ENCODE assay signal across 15 cellular contexts in the genomic region with DNA sequence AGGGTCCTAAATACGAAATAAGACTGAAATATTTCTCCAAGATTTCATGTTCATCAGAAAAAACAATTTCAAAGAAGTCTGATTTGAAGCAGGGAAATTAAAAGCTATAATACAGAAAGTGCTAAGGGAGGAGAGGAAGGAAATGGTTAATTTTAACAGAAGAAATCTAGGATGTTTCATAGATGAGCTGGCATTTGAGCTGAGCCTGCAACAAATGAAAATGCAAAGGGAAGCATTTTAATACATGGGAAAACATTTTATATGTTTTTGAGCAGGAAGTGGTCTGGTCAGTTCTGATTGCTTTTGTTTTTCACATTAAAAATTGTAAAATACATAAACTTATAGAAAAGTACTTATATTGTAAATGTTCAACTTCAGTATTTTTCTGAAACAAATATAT. TPM values are rescaled to one million over a fixed set of nuclear protein-coding genes. Genes with fewer than 3 reads are reported as not detected.
DNase-seq lines count a peak whose midpoint lies in the region; ATAC-seq and TF ChIP-seq lines count a peak whose summit lies in the region.
"Had no signal": no experiment of that assay in that cellular context is flagged by ENCODE, and none has a peak within 500 bp of the region (broad histone marks: within the 10 kb centered on the region; RNA-seq: fewer than 3 reads in every experiment).

No MANE protein-coding gene starts in this region.

- CTCF ChIA-PET in SK-N-SH (lab: Yijun Ruan, JAX): interaction anchor here (0.6 kb wide), 1 partner anchor 173 kb away, joined by 4 read pairs; no protein-coding TSS in a partner anchor

- H3K4me3 ChIP-seq in SK-N-SH (ENCODE audit: low read depth in 2 of 2, low read length in 1 of 2): no peak overlapping the region; a peak in 1 of 4 replicates
- no peak overlapping the region for H3K4me3 ChIP-seq in fibroblast of mammary gland (ENCODE audit: control insufficient read depth, low read depth, low read length)
- H3K4me3 ChIP-seq in skeletal muscle satellite cell (ENCODE audit: low read length): no peak overlapping the region
- H3K4me3 ChIP-seq: adrenal gland, right lobe of liver had no signal

- peak in 1 of 2 experiments; percentile 52; a peak in 1 of 4 replicates for TF ChIP-seq EP300 in SK-N-SH (IDR thresholded peaks at IDR 0.05; ENCODE audit: borderline replicate concordance in 1 of 2, low read depth in 1 of 2, low read length in 1 of 2)

- peak overlapping the region; percentile 70 to 95; a peak in 3 of 4 replicates for H3K27ac ChIP-seq in SK-N-SH (ENCODE audit: low read depth in 2 of 2, low read length in 1 of 2)

- TF ChIP-seq CTCF in SK-N-SH (IDR thresholded peaks at IDR 0.05) (no peak), fibroblast of mammary gland (conservative IDR thresholded peaks at IDR 0.05; ENCODE audit: control insufficient read depth, insufficient read depth, low read depth, low read length) (no peak)

- H3K4me1 Mint-ChIP-seq in stimulated activated naive B cell treated with anti-CD40 and anti-IgM and Interleukin-4, amounts not matched to agents 10 μg/mL and 1 μg/mL and 100 μg/mL, for 72 hours: no peaks in the 10 kb centered on the region

- peak overlapping the region; percentile 76 for H2AFZ ChIP-seq in SK-N-SH (ENCODE audit: low read depth)

- 33% methylated on average over 1 of the region's 1 CpG for WGBS in SK-N-SH (ENCODE audit: low lambda C conversion rate)

- H3K27me3 ChIP-seq in SK-N-SH (ENCODE audit: insufficient read depth) (no peaks in the 10 kb centered on the region), skeletal muscle satellite cell (ENCODE audit: control insufficient read depth, insufficient read depth, low read length) (no peaks in the 10 kb centered on the region)
- H3K27me3 ChIP-seq: adrenal gland, right lobe of liver had no signal

- H3K9ac ChIP-seq in SK-N-SH (peak overlapping the region; percentile 26; the same call in 1 of the 2 replicates), skeletal muscle satellite cell (ENCODE audit: low read depth, low read length) (peak overlapping the region; percentile 35)

- DNase-seq in H4 (ENCODE audit: low spot score) (peak; percentile 62), SK-N-SH (no peak), fibroblast of mammary gland (ENCODE audit: low read depth) (peak; percentile 52), NCI-H510A treated with DMSO at 0.1 percent for 48 hours (lab: John Stamatoyannopoulos, UW) (no peak), NCI-H1436 (lab: John Stamatoyannopoulos, UW) (no peak)
- DNase-seq in stimulated activated naive B cell treated with anti-CD40 and anti-IgM and Interleukin-4, amounts not matched to agents 10 μg/mL and 1 μg/mL and 100 μg/mL, for 72 hours: no peak
- DNase-seq: activated T-cell treated with anti-CD3 and anti-CD28 coated beads, Interleukin-2, amount 50 U/mL, for 48 hours; adrenal gland; CD8-positive, alpha-beta T cell; head of caudate nucleus; NCI-H1092; right lobe of liver; T-helper 2 cell had no signal

- H3K4me3 Mint-ChIP-seq in stimulated activated naive B cell treated with anti-CD40 and anti-IgM and Interleukin-4, amounts not matched to agents 10 μg/mL and 1 μg/mL and 100 μg/mL, for 72 hours: no peak overlapping the region
- H3K4me3 Mint-ChIP-seq: CD8-positive, alpha-beta T cell had no signal

- peaks cover 40% of the 10 kb centered on the region for H3F3A ChIP-seq in SK-N-SH (replicated peaks; ENCODE audit: insufficient read depth)

- H3K36me3 ChIP-seq in SK-N-SH (replicated peaks in 1 of 2; ENCODE audit: control insufficient read depth in 1 of 2, insufficient read depth in 2 of 2, low read length in 1 of 2) (no peaks in the 10 kb centered on the region), skeletal muscle satellite cell (ENCODE audit: insufficient read depth, low read length) (no peaks in the 10 kb centered on the region)
- H3K36me3 ChIP-seq: adrenal gland, right lobe of liver had no signal

- peaks cover 5 to 10% of the 10 kb centered on the region in 2 donors for H3K9me3 Mint-ChIP-seq in stimulated activated naive B cell treated with anti-CD40 and anti-IgM and Interleukin-4, amounts not matched to agents 10 μg/mL and 1 μg/mL and 100 μg/mL, for 72 hours
- H3K9me3 Mint-ChIP-seq: CD8-positive, alpha-beta T cell had no signal

- no peaks in the 10 kb centered on the region for H3K27me3 Mint-ChIP-seq in stimulated activated naive B cell treated with anti-CD40 and anti-IgM and Interleukin-4, amounts not matched to agents 10 μg/mL and 1 μg/mL and 100 μg/mL, for 72 hours

- no peaks in the 10 kb centered on the region for H3K9me3 ChIP-seq in SK-N-SH
- no peaks in the 10 kb centered on the region for H3K9me3 ChIP-seq in skeletal muscle satellite cell (replicated peaks; ENCODE audit: low read length)
- H3K9me3 ChIP-seq: adrenal gland, right lobe of liver had no signal

- POLR2A ChIA-PET in SK-N-SH (lab: Yijun Ruan, JAX): no interaction called here

- H4K20me1 ChIP-seq in SK-N-SH (ENCODE audit: insufficient read depth): no peaks in the 10 kb centered on the region

- H3K79me2 ChIP-seq in SK-N-SH (ENCODE audit: insufficient read depth): no peaks in the 10 kb centered on the region

- H3K9me2 ChIP-seq in SK-N-SH: no peaks in the 10 kb centered on the region

- H3K27ac Mint-ChIP-seq in stimulated activated naive B cell treated with anti-CD40 and anti-IgM and Interleukin-4, amounts not matched to agents 10 μg/mL and 1 μg/mL and 100 μg/mL, for 72 hours: no peak overlapping the region
- H3K27ac Mint-ChIP-seq: CD8-positive, alpha-beta T cell had no signal

- H3K4me1 ChIP-seq in SK-N-SH (ENCODE audit: control insufficient read depth in 1 of 2, insufficient read depth in 2 of 2, low read depth in 1 of 2, low read length in 1 of 2) (peaks cover 0 to 28% of the 10 kb centered on the region in 2 experiments; a peak in 3 of 4 replicates), skeletal muscle satellite cell (ENCODE audit: control insufficient read depth, insufficient read depth, low read length) (peaks cover 36% of the 10 kb centered on the region)
- H3K4me1 ChIP-seq: adrenal gland had no signal

- H3K36me3 Mint-ChIP-seq in stimulated activated naive B cell treated with anti-CD40 and anti-IgM and Interleukin-4, amounts not matched to agents 10 μg/mL and 1 μg/mL and 100 μg/mL, for 72 hours: no peaks in the 10 kb centered on the region
- H3K36me3 Mint-ChIP-seq: CD8-positive, alpha-beta T cell had no signal

- H3K4me2 ChIP-seq in SK-N-SH (peak overlapping the region; percentile 46; the same call in 1 of the 2 replicates), skeletal muscle satellite cell (ENCODE audit: low read length) (peak overlapping the region; percentile 43)

- no peak for TF ChIP-seq RAD21 in SK-N-SH (IDR thresholded peaks at IDR 0.05; ENCODE audit: low read length)

- ATAC-seq in HG02798 (IDR thresholded peaks at IDR 0.05; ENCODE audit: poor library complexity, unreplicated experiment): no peak
- ATAC-seq in stimulated activated naive B cell treated with anti-CD40 and anti-IgM and Interleukin-4, amounts not matched to agents 10 μg/mL and 1 μg/mL and 100 μg/mL, for 72 hours (replicated peaks): no peak
- ATAC-seq: CD8-positive, alpha-beta T cell had no signal

TF ChIP-seq in SK-N-SH, 30 proteins besides CTCF, POLR2A, EP300 and RAD21 (continues in another document):
- TF ChIP-seq POLR2AphosphoS5 (IDR thresholded peaks at IDR 0.05; ENCODE audit: low read depth, low read length) (no peak), FOXM1 (IDR thresholded peaks at IDR 0.05; ENCODE audit: low read depth) (no peak), RCOR1 (IDR thresholded peaks at IDR 0.05; ENCODE audit: low read length) (no peak), JUND (IDR thresholded peaks at IDR 0.05) (peak; percentile 83), TEAD4 (IDR thresholded peaks at IDR 0.05; ENCODE audit: borderline replicate concordance, insufficient read depth) (0 out of 2 replicates have a peak, but pooled peaks have one; percentile 39), ELF1 (IDR thresholded peaks at IDR 0.05) (no peak; the same call in 1 of the 2 replicates)
- TF ChIP-seq, protein P1, sequence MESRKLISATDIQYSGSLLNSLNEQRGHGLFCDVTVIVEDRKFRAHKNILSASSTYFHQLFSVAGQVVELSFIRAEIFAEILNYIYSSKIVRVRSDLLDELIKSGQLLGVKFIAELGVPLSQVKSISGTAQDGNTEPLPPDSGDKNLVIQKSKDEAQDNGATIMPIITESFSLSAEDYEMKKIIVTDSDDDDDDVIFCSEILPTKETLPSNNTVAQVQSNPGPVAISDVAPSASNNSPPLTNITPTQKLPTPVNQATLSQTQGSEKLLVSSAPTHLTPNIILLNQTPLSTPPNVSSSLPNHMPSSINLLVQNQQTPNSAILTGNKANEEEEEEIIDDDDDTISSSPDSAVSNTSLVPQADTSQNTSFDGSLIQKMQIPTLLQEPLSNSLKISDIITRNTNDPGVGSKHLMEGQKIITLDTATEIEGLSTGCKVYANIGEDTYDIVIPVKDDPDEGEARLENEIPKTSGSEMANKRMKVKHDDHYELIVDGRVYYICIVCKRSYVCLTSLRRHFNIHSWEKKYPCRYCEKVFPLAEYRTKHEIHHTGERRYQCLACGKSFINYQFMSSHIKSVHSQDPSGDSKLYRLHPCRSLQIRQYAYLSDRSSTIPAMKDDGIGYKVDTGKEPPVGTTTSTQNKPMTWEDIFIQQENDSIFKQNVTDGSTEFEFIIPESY (IDR thresholded peaks at IDR 0.05; ENCODE audit: borderline replicate concordance, low read depth): no peak
- TF ChIP-seq, protein P2, sequence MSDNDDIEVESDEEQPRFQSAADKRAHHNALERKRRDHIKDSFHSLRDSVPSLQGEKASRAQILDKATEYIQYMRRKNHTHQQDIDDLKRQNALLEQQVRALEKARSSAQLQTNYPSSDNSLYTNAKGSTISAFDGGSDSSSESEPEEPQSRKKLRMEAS (IDR thresholded peaks at IDR 0.05; ENCODE audit: low read depth): no peak

RNA-seq across cellular contexts. Expression of a gene that starts 17.2 kb away (rescaled TPM):
- 15.7 TPM in 2 replicates for total RNA-seq in H4 (2014; rRNA removed; shearing (Covaris generic))
- 5.8 and 7.3 TPM in 2 replicates for polyA plus RNA-seq in SK-N-SH (2012; rRNA removed)
- 5.4 and 6.4 TPM in 2 replicates for polyA plus RNA-seq in SK-N-SH (2012; cell fraction: cytosol; rRNA removed)
- polyA plus RNA-seq in SK-N-SH (2012; cell fraction: nucleus; rRNA removed): 2.3 and 2.6 TPM in 2 replicates
- 11.4 and 17.0 TPM in 2 replicates for total RNA-seq in skeletal muscle satellite cell (2012; rRNA removed)

Comparison
In these comparisons a context has a peak if more than half of its experiments do, and no peak if none do; other contexts are left out.
1. DNase-seq: peak in H4 (single experiment) and fibroblast of mammary gland (single experiment); none in SK-N-SH (single experiment), NCI-H510A treated with DMSO at 0.1 percent for 48 hours (single experiment), stimulated activated naive B cell treated with anti-CD40 and anti-IgM and Interleukin-4, amounts not matched to agents 10 μg/mL and 1 μg/mL and 100 μg/mL, for 72 hours (single experiment) and NCI-H1436 (single experiment).